Comparison of ENCODE assay signal across 13 cellular contexts in genomic region chr17:968812-969766, GRCh38. TPM values are rescaled to one million over a fixed set of nuclear protein-coding genes. Genes with fewer than 3 reads are reported as not detected.
DNase-seq lines count a peak whose midpoint lies in the region; ATAC-seq, FAIRE-seq and TF ChIP-seq lines count a peak whose summit lies in the region.
"Had no signal": no experiment of that assay in that cellular context is flagged by ENCODE, and none has a peak within 500 bp of the region (broad histone marks: within the 10 kb centered on the region; RNA-seq: fewer than 3 reads in every experiment).

No MANE protein-coding gene starts in this region.

- H4K20me1 ChIP-seq in SK-N-SH (ENCODE audit: insufficient read depth) (peaks cover 25% of the 10 kb centered on the region; the same call in 1 of the 2 replicates), astrocyte (ENCODE audit: insufficient read depth, low read length) (peaks cover 96% of the 10 kb centered on the region)

- H3F3A ChIP-seq in SK-N-SH (replicated peaks; ENCODE audit: insufficient read depth) = no peaks in the 10 kb centered on the region

- H3K27ac ChIP-seq in SK-N-SH (ENCODE audit: low read depth in 2 of 2, low read length in 1 of 2) = no peak overlapping the region
- no peak overlapping the region for H3K27ac ChIP-seq in astrocyte (ENCODE audit: low read depth, low read length)
- no peak overlapping the region for H3K27ac ChIP-seq in left lung
- H3K27ac ChIP-seq in upper lobe of left lung = peak overlapping the region in 3 of 4 donors; percentile 28 to 35 (median 35)

- H3K4me1 ChIP-seq in SK-N-SH (ENCODE audit: control insufficient read depth in 1 of 2, insufficient read depth in 2 of 2, low read depth in 1 of 2, low read length in 1 of 2) (peaks cover 0 to 5% of the 10 kb centered on the region in 2 experiments; a peak in 1 of 4 replicates), astrocyte (ENCODE audit: insufficient read depth, low read length) (peaks cover 17% of the 10 kb centered on the region), left lung (no peaks in the 10 kb centered on the region), upper lobe of left lung (peaks cover 0 to 12% (median 2%) of the 10 kb centered on the region in 4 donors)

- no peak overlapping the region for H3K9ac ChIP-seq in SK-N-SH
- H3K9ac ChIP-seq in astrocyte (ENCODE audit: low read length) = peak overlapping the region; percentile 36

- no peaks in the 10 kb centered on the region for H3K9me2 ChIP-seq in SK-N-SH

- H3K4me1 Mint-ChIP-seq in astrocyte (ENCODE audit: low read depth, unreplicated experiment) = peaks cover 30% of the 10 kb centered on the region

- TF ChIP-seq CTCF in SK-N-SH (IDR thresholded peaks at IDR 0.05) (no peak), astrocyte (IDR thresholded peaks at IDR 0.05; ENCODE audit: insufficient read depth, low read depth, low read length) (no peak), left lung (IDR thresholded peaks at IDR 0.05) (no peak), upper lobe of left lung (IDR thresholded peaks at IDR 0.05) (no peak)

- peak; percentile 34 for DNase-seq in SK-N-SH
- no peak for DNase-seq in astrocyte (ENCODE audit: low read depth)
- DNase-seq in left lung = no peak
- DNase-seq in upper lobe of left lung = no peak
- DNase-seq in A172 (ENCODE audit: low spot score) = no peak
- DNase-seq in stimulated activated CD4-positive, alpha-beta T cell treated with anti-CD3 and anti-CD28 coated beads, Interleukin-1b, Interleukin-23, amount 100 ng/mL, for 48 hours = no peak
- DNase-seq: naive thymus-derived CD4-positive, alpha-beta T cell; stimulated activated CD4-positive, alpha-beta T cell treated with anti-CD3 and anti-CD28 coated beads, Interleukin-4, amount 100 ng/mL, for 24 hours; T-helper 2 cell; thyroid gland had no signal

- H3K9me3 ChIP-seq in SK-N-SH (no peaks in the 10 kb centered on the region), astrocyte (ENCODE audit: insufficient read depth, low read depth, low read length) (no peaks in the 10 kb centered on the region), left lung (no peaks in the 10 kb centered on the region), upper lobe of left lung (no peaks in the 10 kb centered on the region)
- H3K9me3 ChIP-seq: thyroid gland had no signal

- H3K36me3 ChIP-seq in SK-N-SH (replicated peaks in 1 of 2; ENCODE audit: control insufficient read depth in 1 of 2, insufficient read depth in 2 of 2, low read length in 1 of 2) (no peaks in the 10 kb centered on the region), astrocyte (ENCODE audit: insufficient read depth, low read length) (no peaks in the 10 kb centered on the region), left lung (no peaks in the 10 kb centered on the region), upper lobe of left lung (no peaks in the 10 kb centered on the region)
- H3K36me3 ChIP-seq: thyroid gland had no signal

- no peaks in the 10 kb centered on the region for H3K9me3 Mint-ChIP-seq in astrocyte (ENCODE audit: unreplicated experiment)

- POLR2A ChIA-PET in SK-N-SH (lab: Yijun Ruan, JAX) = no interaction called here

- TF ChIP-seq RAD21 in SK-N-SH (IDR thresholded peaks at IDR 0.05; ENCODE audit: low read length) = no peak

- intact Hi-C loops in left lung (cut with DNase I) = no loop called here

- H2AFZ ChIP-seq in SK-N-SH (ENCODE audit: low read depth) (no peak overlapping the region), astrocyte (ENCODE audit: low read depth, low read length) (no peak overlapping the region)

- H3K27me3 ChIP-seq in SK-N-SH (ENCODE audit: insufficient read depth) = peaks cover 60% of the 10 kb centered on the region
- H3K27me3 ChIP-seq in astrocyte (ENCODE audit: insufficient read depth, low read length) = no peaks in the 10 kb centered on the region
- H3K27me3 ChIP-seq in left lung = peaks cover 0 to 15% of the 10 kb centered on the region in 2 donors
- no peaks in the 10 kb centered on the region for H3K27me3 ChIP-seq in upper lobe of left lung
- H3K27me3 ChIP-seq: thyroid gland had no signal

- FAIRE-seq in astrocyte (lab: Jason Lieb, UNC) = peak; percentile 20
- FAIRE-seq: colon had no signal

- no peak overlapping the region for H3K4me2 ChIP-seq in SK-N-SH
- peak overlapping the region; percentile 66 for H3K4me2 ChIP-seq in astrocyte (ENCODE audit: low read length)

- CTCF ChIA-PET in SK-N-SH (lab: Yijun Ruan, JAX) = interaction anchor here (0.7 to 1.7 kb wide), 5 partner anchors 12 to 174 kb away, joined by 3 to 4 read pairs (median 3); no protein-coding TSS in a partner anchor

- no peaks in the 10 kb centered on the region for H3K27me3 Mint-ChIP-seq in astrocyte (ENCODE audit: low read depth, unreplicated experiment)

- no peak overlapping the region for H3K27ac Mint-ChIP-seq in astrocyte (ENCODE audit: unreplicated experiment)
- H3K27ac Mint-ChIP-seq: naive thymus-derived CD4-positive, alpha-beta T cell had no signal

- no peak for TF ChIP-seq EP300 in SK-N-SH (IDR thresholded peaks at IDR 0.05; ENCODE audit: borderline replicate concordance in 1 of 2, low read depth in 1 of 2, low read length in 1 of 2)
- TF ChIP-seq EP300 in upper lobe of left lung (IDR thresholded peaks at IDR 0.05) = peak in 1 of 4 donors; percentile 14

- H3K79me2 ChIP-seq in SK-N-SH (ENCODE audit: insufficient read depth) (peaks cover 12% of the 10 kb centered on the region), astrocyte (ENCODE audit: insufficient read depth, low read length) (peaks cover 97% of the 10 kb centered on the region)

- 53% methylated on average over 24 of the region's 24 CpGs for WGBS in SK-N-SH (ENCODE audit: low lambda C conversion rate)
- WGBS in upper lobe of left lung, 2 donors = 72 to 80% methylated on average over 24 of the region's 24 CpGs

- ATAC-seq in SK-N-SH treated with all-trans-retinoic acid at 6 μM for 48 hours = no peak
- peak; percentile 54 for ATAC-seq in left lung
- no peak for ATAC-seq in upper lobe of left lung (ENCODE audit: low FRiP score in 2 of 2)
- ATAC-seq in HG03025 (IDR thresholded peaks at IDR 0.05; ENCODE audit: low FRiP score, unreplicated experiment) = no peak
- ATAC-seq: naive thymus-derived CD4-positive, alpha-beta T cell had no signal

- peaks cover 14% of the 10 kb centered on the region for H3K36me3 Mint-ChIP-seq in astrocyte (ENCODE audit: low read depth, unreplicated experiment)
- H3K36me3 Mint-ChIP-seq: naive thymus-derived CD4-positive, alpha-beta T cell had no signal

- H3K4me3 ChIP-seq in SK-N-SH (ENCODE audit: low read depth in 2 of 2, low read length in 1 of 2) (no peak overlapping the region), astrocyte (ENCODE audit: insufficient read depth, low read depth, low read length) (peak overlapping the region; percentile 15), left lung (no peak overlapping the region), upper lobe of left lung (peak overlapping the region in 3 of 4 donors; percentile 2 to 14 (median 12))
- H3K4me3 ChIP-seq: thyroid gland had no signal

- peak overlapping the region; percentile 45 for H3K4me3 Mint-ChIP-seq in astrocyte (ENCODE audit: unreplicated experiment)

- TF ChIP-seq POLR2A in upper lobe of left lung (IDR thresholded peaks at IDR 0.05) = no peak

TF ChIP-seq in SK-N-SH, 30 proteins besides CTCF, POLR2A, EP300 and RAD21:
- no peak for TF ChIP-seq MEF2A (IDR thresholded peaks at IDR 0.05; ENCODE audit: borderline replicate concordance, low read depth)
- TF ChIP-seq MAX (IDR thresholded peaks at IDR 0.05; ENCODE audit: low read depth) = no peak
- no peak for TF ChIP-seq CHD2 (IDR thresholded peaks at IDR 0.05; ENCODE audit: low read length, partially characterized antibody)
- TF ChIP-seq POLR2AphosphoS5 (IDR thresholded peaks at IDR 0.05; ENCODE audit: low read depth, low read length) = no peak
- TF ChIP-seq RFX5 (IDR thresholded peaks at IDR 0.05; ENCODE audit: low read length) = no peak

TF ChIP-seq in SK-N-SH treated with all-trans-retinoic acid at 6 μM for 48 hours, 23 proteins besides CTCF, POLR2A, EP300 and RAD21 (continues in another document):
- TF ChIP-seq CSDC2 (CRISPR knock-in tag; IDR thresholded peaks at IDR 0.05) = no peak
- TF ChIP-seq POU6F1 (CRISPR knock-in tag; IDR thresholded peaks at IDR 0.05; ENCODE audit: borderline replicate concordance, low read depth) = no peak
- TF ChIP-seq ARNTL (CRISPR knock-in tag; IDR thresholded peaks at IDR 0.05; ENCODE audit: borderline replicate concordance, low read depth) = no peak
- no peak for TF ChIP-seq GLIS3 (CRISPR knock-in tag; IDR thresholded peaks at IDR 0.05)
- no peak for TF ChIP-seq PPARA (CRISPR knock-in tag; IDR thresholded peaks at IDR 0.05; ENCODE audit: borderline replicate concordance)

RNA-seq across cellular contexts. Expression of gene NXN, which starts 10.5 kb away (rescaled TPM):
- 19.5 and 23.9 TPM in 2 replicates for polyA plus RNA-seq in SK-N-SH (2012; rRNA removed)
- 13.0 and 16.3 TPM in 2 replicates for polyA plus RNA-seq in SK-N-SH (2012; cell fraction: cytosol; rRNA removed)
- 16.6 and 20.7 TPM in 2 replicates for polyA plus RNA-seq in SK-N-SH (2012; cell fraction: nucleus; rRNA removed)
- total RNA-seq in astrocyte (104 and 106 TPM in 2 replicates), left lung (10 to 100 TPM; 33.8 to 55.4 TPM), upper lobe of left lung (10 to 100 TPM; 32.4 to 63.1 (median 52.2) TPM)
- total RNA-seq in A172 (2014; rRNA removed; shearing (Covaris generic)) = 4.6 and 7.2 TPM in 2 replicates

RNA-seq across cellular contexts. Expression of gene TIMM22, which starts 27.8 kb away (rescaled TPM):
- polyA plus RNA-seq in SK-N-SH (2012; rRNA removed) = 9.9 and 10.7 TPM in 2 replicates
- 11.3 and 11.4 TPM in 2 replicates for polyA plus RNA-seq in SK-N-SH (2012; cell fraction: cytosol; rRNA removed)
- polyA plus RNA-seq in SK-N-SH (2012; cell fraction: nucleus; rRNA removed) = 5.0 and 5.2 TPM in 2 replicates
- total RNA-seq in astrocyte (20.0 and 20.3 TPM in 2 replicates), left lung (10 to 100 TPM; 10.6 to 11.6 TPM), upper lobe of left lung (10 to 100 TPM in 2 of 6 donors, 1 to 10 TPM in 4; 6.3 to 13.5 (median 8.9) TPM)
- total RNA-seq in A172 (2014; rRNA removed; shearing (Covaris generic)) = 17.4 and 23.5 TPM in 2 replicates

Comparison
In these comparisons a context has a peak if more than half of its experiments do, and no peak if none do; other contexts are left out.
1. H3K27ac ChIP-seq: peak in upper lobe of left lung (3 of 4); none in SK-N-SH (0 of 2), astrocyte (single experiment) and left lung (0 of 2).
2. H3K4me3 ChIP-seq: peak in astrocyte (single experiment) and upper lobe of left lung (3 of 4); none in SK-N-SH (0 of 2) and left lung (0 of 2).